ENCODE assay signal across 15 cellular contexts in genomic region chr7:50651227-50651989, GRCh38.
A peak's percentile ranks its signal among the peaks of the same experiment; 100 is the strongest.
DNase-seq lines count a peak whose midpoint lies in the region; ATAC-seq lines count a peak whose summit lies in the region.
"Had no signal": no experiment of that assay in that cellular context is flagged by ENCODE, and none has a peak within 500 bp of the region (broad histone marks: within the 10 kb centered on the region; RNA-seq: fewer than 3 reads in every experiment).

No MANE protein-coding gene starts in this region.

- no peak overlapping the region for H3K27ac Mint-ChIP-seq in activated T-cell treated with anti-CD3 and anti-CD28 coated beads, Interleukin-2, amount 50 U/mL, for 24 hours
- H3K27ac Mint-ChIP-seq: IgD-negative memory B cell, nephron had no signal

- H3K27me3 Mint-ChIP-seq in activated T-cell treated with anti-CD3 and anti-CD28 coated beads, Interleukin-2, amount 50 U/mL, for 24 hours: no peaks in the 10 kb centered on the region
- H3K27me3 Mint-ChIP-seq: CD4-positive, alpha-beta memory T cell had no signal

- no peaks in the 10 kb centered on the region for H3K36me3 Mint-ChIP-seq in activated T-cell treated with anti-CD3 and anti-CD28 coated beads, Interleukin-2, amount 50 U/mL, for 24 hours (ENCODE audit: low read depth)
- H3K36me3 Mint-ChIP-seq: CD4-positive, alpha-beta memory T cell; IgD-negative memory B cell had no signal

- H3K4me1 Mint-ChIP-seq in activated T-cell treated with anti-CD3 and anti-CD28 coated beads, Interleukin-2, amount 50 U/mL, for 24 hours (ENCODE audit: low read depth): no peaks in the 10 kb centered on the region
- H3K4me1 Mint-ChIP-seq: nephron had no signal

- DNase-seq in renal cortical epithelial cell (ENCODE audit: low read depth) (peak; percentile 33), MG63 (no peak)
- DNase-seq in activated T-cell treated with anti-CD3 and anti-CD28 coated beads, Interleukin-2, amount 50 U/mL, for 24 hours: no peak
- DNase-seq: activated CD4-positive, alpha-beta T cell treated with anti-CD3 and anti-CD28 coated beads for 48 hours; CD4-positive, alpha-beta memory T cell; effector CD8-positive, alpha-beta T cell; left ventricle myocardium superior; NCI-H2107; thyroid gland had no signal

- H3K4me3 ChIP-seq in MG63: no peak overlapping the region
- H3K4me3 ChIP-seq: thyroid gland had no signal

- no peaks in the 10 kb centered on the region for H3K9me3 Mint-ChIP-seq in activated T-cell treated with anti-CD3 and anti-CD28 coated beads, Interleukin-2, amount 50 U/mL, for 24 hours
- H3K9me3 Mint-ChIP-seq: CD4-positive, alpha-beta memory T cell; IgD-negative memory B cell; nephron had no signal

- peak; percentile 85 for ATAC-seq in GM19351 (IDR thresholded peaks at IDR 0.05; ENCODE audit: unreplicated experiment)
- peak; percentile 82 for ATAC-seq in HG02678 (IDR thresholded peaks at IDR 0.05; ENCODE audit: unreplicated experiment)
- peak; percentile 50 for ATAC-seq in HG03558 (IDR thresholded peaks at IDR 0.05; ENCODE audit: extremely low read depth, unreplicated experiment)
- no peak for ATAC-seq in HG03025 (IDR thresholded peaks at IDR 0.05; ENCODE audit: low FRiP score, unreplicated experiment)
- ATAC-seq: left ventricle myocardium superior had no signal

- no peaks in the 10 kb centered on the region for H3K27me3 ChIP-seq in MG63
- H3K27me3 ChIP-seq: thyroid gland had no signal

- no peak overlapping the region for H3K4me3 Mint-ChIP-seq in activated T-cell treated with anti-CD3 and anti-CD28 coated beads, Interleukin-2, amount 50 U/mL, for 24 hours
- H3K4me3 Mint-ChIP-seq: CD4-positive, alpha-beta memory T cell; IgD-negative memory B cell; nephron had no signal

- no peaks in the 10 kb centered on the region for H3K9me3 ChIP-seq in MG63
- H3K9me3 ChIP-seq: thyroid gland had no signal

- H3K36me3 ChIP-seq in MG63: no peaks in the 10 kb centered on the region; the same call in 1 of the 2 replicates
- H3K36me3 ChIP-seq: thyroid gland had no signal
